ENCODE assay signal across 8 cellular contexts in the genomic region with DNA sequence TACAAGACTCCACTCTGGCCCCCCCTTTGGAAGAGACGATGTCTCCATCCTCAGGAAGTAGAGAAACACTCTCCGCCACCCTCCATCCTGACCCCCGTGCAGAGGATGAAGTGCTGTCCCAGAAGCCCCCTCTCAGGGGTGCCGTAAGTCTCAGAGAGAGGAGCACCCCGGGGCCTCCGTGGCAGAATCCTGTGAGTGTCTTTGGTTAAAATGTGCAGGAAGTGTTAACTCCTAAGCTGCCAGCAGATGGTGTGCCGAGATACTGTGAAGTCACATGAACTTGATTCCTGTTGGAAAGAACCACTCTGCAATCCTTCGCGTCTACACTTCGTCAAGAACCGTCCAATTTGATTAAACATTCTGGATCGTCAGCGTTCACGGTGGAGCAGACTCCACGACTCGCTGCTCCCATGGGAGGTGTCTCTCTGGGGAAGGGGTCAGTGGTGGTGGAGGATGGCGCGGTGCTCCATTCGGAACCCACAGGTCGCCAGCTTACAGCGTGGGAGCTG. TPM values are rescaled to one million over a fixed set of nuclear protein-coding genes. Genes with fewer than 3 reads are reported as not detected.
A peak's percentile ranks its signal among the peaks of the same experiment; 100 is the strongest.
DNase-seq lines count a peak whose midpoint lies in the region; ATAC-seq and TF ChIP-seq lines count a peak whose summit lies in the region.

No MANE protein-coding gene starts in this region.

- peaks cover 14% of the 10 kb centered on the region for H3K36me3 Mint-ChIP-seq in brain

- peak overlapping the region; percentile 83 to 99 (median 97) for H3K27ac Mint-ChIP-seq in brain

- H3K4me1 Mint-ChIP-seq in brain = peaks cover 87% of the 10 kb centered on the region

- H3K4me3 Mint-ChIP-seq in brain = peak overlapping the region; percentile 69 to 79 (median 75)

- H3K27me3 Mint-ChIP-seq in brain = no peaks in the 10 kb centered on the region

- H2AFZ ChIP-seq in OCI-LY7 (ENCODE audit: low read length) = no peak overlapping the region

- intact Hi-C loops in cardiac septum (cut with DNase I) (no loop called here), left cardiac atrium (cut with DNase I) (no loop called here), OCI-LY7 (cut with micrococcal nuclease; ENCODE audit: unreplicated experiment) (loop anchor here (10.0 kb wide), 1 partner anchor 598 kb away; no protein-coding TSS in a partner anchor), mucosa of descending colon (cut with DNase I, micrococcal nuclease) (no loop called here)

- H3K4me3 ChIP-seq in OCI-LY7 (ENCODE audit: low read depth, low read length, poor library complexity, severe bottlenecking) (no peak overlapping the region), mucosa of descending colon (no peak overlapping the region)

- H3K27ac ChIP-seq in OCI-LY7 (ENCODE audit: low read depth, low read length, poor library complexity, severe bottlenecking) = peak overlapping the region; percentile 66

- POLR2A ChIA-PET in OCI-LY7 (lab: Charles Lee) = no interaction called here

- H3K9me3 ChIP-seq in OCI-LY7 (ENCODE audit: low read length) (no peaks in the 10 kb centered on the region), mucosa of descending colon (no peaks in the 10 kb centered on the region)

- ATAC-seq in left cardiac atrium = no peak
- ATAC-seq in mucosa of descending colon = peak; percentile 1
- ATAC-seq in HG03457 (IDR thresholded peaks at IDR 0.05; ENCODE audit: unreplicated experiment) = no peak
- ATAC-seq in GM21360 (IDR thresholded peaks at IDR 0.05; ENCODE audit: unreplicated experiment) = no peak

- CTCF ChIA-PET in OCI-LY7 (lab: Charles Lee; ENCODE audit: unreplicated experiment) = no interaction called here

- peaks cover 85% of the 10 kb centered on the region for H3K79me2 ChIP-seq in OCI-LY7 (ENCODE audit: insufficient read depth, low read depth, low read length)

- peaks cover 43% of the 10 kb centered on the region for H3K4me1 ChIP-seq in OCI-LY7 (ENCODE audit: insufficient read depth, low read length, poor library complexity, severe bottlenecking)
- peaks cover 20% of the 10 kb centered on the region for H3K4me1 ChIP-seq in mucosa of descending colon (ENCODE audit: low read depth)

- H4K20me1 ChIP-seq in OCI-LY7 (ENCODE audit: insufficient read depth, low read length) = peaks cover 6% of the 10 kb centered on the region; the same call in 1 of the 2 replicates

- no peaks in the 10 kb centered on the region for H3K9me3 Mint-ChIP-seq in brain

- no TSS peak for BruUV-seq in OCI-LY7 (replicated peaks; lab: Mats Ljungman, UMichigan)

- H3K4me2 ChIP-seq in OCI-LY7 (ENCODE audit: low read length) = peak overlapping the region; percentile 54; the same call in 1 of the 2 replicates

- H3K36me3 ChIP-seq in OCI-LY7 (ENCODE audit: insufficient read depth, low read length) (peaks cover 56% of the 10 kb centered on the region; the same call in 1 of the 2 replicates), mucosa of descending colon (ENCODE audit: low read depth) (no peaks in the 10 kb centered on the region)

- peak; percentile 60 for DNase-seq in cardiac septum (ENCODE audit: low spot score)
- DNase-seq in left cardiac atrium = no peak
- DNase-seq in OCI-LY7 (ENCODE audit: low spot score) = peak; percentile 38
- no peak for DNase-seq in mucosa of descending colon
- DNase-seq in ureter (ENCODE audit: low spot score) = no peak

- H3K9me2 ChIP-seq in OCI-LY7 (ENCODE audit: insufficient read depth, low read length) = no peaks in the 10 kb centered on the region

- peak; percentile 53; the same call in 1 of the 2 replicates for TF ChIP-seq CTCF in OCI-LY7 (conservative IDR thresholded peaks at IDR 0.05; ENCODE audit: low read length)
- peak in 1 of 2 experiments; percentile 47 for TF ChIP-seq CTCF in brain (conservative IDR thresholded peaks at IDR 0.05)
- TF ChIP-seq CTCF in mucosa of descending colon (IDR thresholded peaks at IDR 0.05) = no peak

RNA-seq across cellular contexts. Expression of a gene that starts 5.6 kb away (rescaled TPM):
- 18.4 TPM for total RNA-seq in cardiac septum
- 10 to 100 TPM; 13.9 to 16.7 TPM for total RNA-seq in left cardiac atrium
- total RNA-seq in OCI-LY7 (2014; rRNA removed; shearing (Covaris generic)) = 37.1 and 39.6 TPM in 2 replicates
- 55.8 and 58.0 TPM in 2 replicates for total RNA-seq in OCI-LY7 (2022)
- 27.1 TPM for polyA plus RNA-seq in brain (ENCODE audit: insufficient read depth, low read depth, low replicate concordance)
- total RNA-seq in mucosa of descending colon = 10 to 100 TPM; 24.4 to 36.0 (median 26.1) TPM
- total RNA-seq in ureter = 30.9 TPM

RNA-seq across cellular contexts. Expression of a gene that starts 20.5 kb away (rescaled TPM):
- total RNA-seq in cardiac septum = not detected
- not detected for total RNA-seq in left cardiac atrium
- total RNA-seq in OCI-LY7 (2014; rRNA removed; shearing (Covaris generic)) = not detected in 2 replicates
- not detected in 2 replicates for total RNA-seq in OCI-LY7 (2022)
- 0.54 TPM for polyA plus RNA-seq in brain (ENCODE audit: insufficient read depth, low read depth, low replicate concordance)
- total RNA-seq in mucosa of descending colon = under 1 TPM in 2 of 3 donors, not detected in 1; 0.05 to 0.25 TPM
- not detected for total RNA-seq in ureter

Comparison
In these comparisons a context has a peak if more than half of its experiments do, and no peak if none do; other contexts are left out.
1. DNase-seq: peak in cardiac septum (single experiment) and OCI-LY7 (single experiment); none in left cardiac atrium (single experiment), mucosa of descending colon (0 of 3) and ureter (single experiment).